Comparison of ENCODE assay signal across 1 cellular context in genomic region chr13:79386125-79386822, GRCh38.
TF ChIP-seq lines count a peak whose summit lies in the region.

No MANE protein-coding gene starts in this region.

TF ChIP-seq in HepG2, 621 proteins besides CTCF, POLR2A, EP300 and RAD21 (continued from another document):
- TF ChIP-seq, protein P1, sequence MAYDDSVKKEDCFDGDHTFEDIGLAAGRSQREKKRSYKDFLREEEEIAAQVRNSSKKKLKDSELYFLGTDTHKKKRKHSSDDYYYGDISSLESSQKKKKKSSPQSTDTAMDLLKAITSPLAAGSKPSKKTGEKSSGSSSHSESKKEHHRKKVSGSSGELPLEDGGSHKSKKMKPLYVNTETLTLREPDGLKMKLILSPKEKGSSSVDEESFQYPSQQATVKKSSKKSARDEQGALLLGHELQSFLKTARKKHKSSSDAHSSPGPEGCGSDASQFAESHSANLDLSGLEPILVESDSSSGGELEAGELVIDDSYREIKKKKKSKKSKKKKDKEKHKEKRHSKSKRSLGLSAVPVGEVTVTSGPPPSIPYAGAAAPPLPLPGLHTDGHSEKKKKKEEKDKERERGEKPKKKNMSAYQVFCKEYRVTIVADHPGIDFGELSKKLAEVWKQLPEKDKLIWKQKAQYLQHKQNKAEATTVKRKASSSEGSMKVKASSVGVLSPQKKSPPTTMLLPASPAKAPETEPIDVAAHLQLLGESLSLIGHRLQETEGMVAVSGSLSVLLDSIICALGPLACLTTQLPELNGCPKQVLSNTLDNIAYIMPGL (CRISPR knock-in tag; IDR thresholded peaks at IDR 0.05; ENCODE audit: borderline replicate concordance in 1 of 2, low read depth in 1 of 2), result no peak
- TF ChIP-seq ZNF652 (CRISPR knock-in tag; IDR thresholded peaks at IDR 0.05; ENCODE audit: borderline replicate concordance, low read depth) (no peak), GRHL1 (CRISPR knock-in tag; conservative IDR thresholded peaks at IDR 0.05) (no peak), HNRNPUL1 (IDR thresholded peaks at IDR 0.05; ENCODE audit: low read depth, low read length) (no peak), BATF2 (CRISPR knock-in tag; IDR thresholded peaks at IDR 0.05) (no peak), ZNF292 (CRISPR knock-in tag; IDR thresholded peaks at IDR 0.05; ENCODE audit: borderline replicate concordance, low read depth) (no peak)
- TF ChIP-seq, protein P2, sequence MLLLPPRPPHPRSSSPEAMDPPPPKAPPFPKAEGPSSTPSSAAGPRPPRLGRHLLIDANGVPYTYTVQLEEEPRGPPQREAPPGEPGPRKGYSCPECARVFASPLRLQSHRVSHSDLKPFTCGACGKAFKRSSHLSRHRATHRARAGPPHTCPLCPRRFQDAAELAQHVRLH (CRISPR knock-in tag; IDR thresholded peaks at IDR 0.05; ENCODE audit: borderline replicate concordance, low read depth), result no peak
- TF ChIP-seq, protein P3, sequence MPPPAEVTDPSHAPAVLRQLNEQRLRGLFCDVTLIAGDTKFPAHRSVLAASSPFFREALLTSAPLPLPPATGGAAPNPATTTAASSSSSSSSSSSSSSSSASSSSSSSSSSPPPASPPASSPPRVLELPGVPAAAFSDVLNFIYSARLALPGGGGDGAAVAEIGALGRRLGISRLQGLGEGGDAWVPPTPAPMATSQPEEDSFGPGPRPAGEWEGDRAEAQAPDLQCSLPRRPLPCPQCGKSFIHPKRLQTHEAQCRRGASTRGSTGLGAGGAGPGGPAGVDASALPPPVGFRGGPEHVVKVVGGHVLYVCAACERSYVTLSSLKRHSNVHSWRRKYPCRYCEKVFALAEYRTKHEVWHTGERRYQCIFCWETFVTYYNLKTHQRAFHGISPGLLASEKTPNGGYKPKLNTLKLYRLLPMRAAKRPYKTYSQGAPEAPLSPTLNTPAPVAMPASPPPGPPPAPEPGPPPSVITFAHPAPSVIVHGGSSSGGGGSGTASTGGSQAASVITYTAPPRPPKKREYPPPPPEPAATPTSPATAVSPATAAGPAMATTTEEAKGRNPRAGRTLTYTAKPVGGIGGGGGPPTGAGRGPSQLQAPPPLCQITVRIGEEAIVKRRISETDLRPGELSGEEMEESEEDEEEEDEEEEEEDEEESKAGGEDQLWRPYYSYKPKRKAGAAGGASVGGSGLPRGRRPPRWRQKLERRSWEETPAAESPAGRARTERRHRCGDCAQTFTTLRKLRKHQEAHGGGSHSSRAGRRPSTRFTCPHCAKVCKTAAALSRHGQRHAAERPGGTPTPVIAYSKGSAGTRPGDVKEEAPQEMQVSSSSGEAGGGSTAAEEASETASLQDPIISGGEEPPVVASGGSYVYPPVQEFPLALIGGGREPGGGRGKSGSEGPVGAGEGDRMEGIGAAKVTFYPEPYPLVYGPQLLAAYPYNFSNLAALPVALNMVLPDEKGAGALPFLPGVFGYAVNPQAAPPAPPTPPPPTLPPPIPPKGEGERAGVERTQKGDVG (CRISPR knock-in tag; IDR thresholded peaks at IDR 0.05; ENCODE audit: borderline replicate concordance), result no peak
- TF ChIP-seq, protein P4, sequence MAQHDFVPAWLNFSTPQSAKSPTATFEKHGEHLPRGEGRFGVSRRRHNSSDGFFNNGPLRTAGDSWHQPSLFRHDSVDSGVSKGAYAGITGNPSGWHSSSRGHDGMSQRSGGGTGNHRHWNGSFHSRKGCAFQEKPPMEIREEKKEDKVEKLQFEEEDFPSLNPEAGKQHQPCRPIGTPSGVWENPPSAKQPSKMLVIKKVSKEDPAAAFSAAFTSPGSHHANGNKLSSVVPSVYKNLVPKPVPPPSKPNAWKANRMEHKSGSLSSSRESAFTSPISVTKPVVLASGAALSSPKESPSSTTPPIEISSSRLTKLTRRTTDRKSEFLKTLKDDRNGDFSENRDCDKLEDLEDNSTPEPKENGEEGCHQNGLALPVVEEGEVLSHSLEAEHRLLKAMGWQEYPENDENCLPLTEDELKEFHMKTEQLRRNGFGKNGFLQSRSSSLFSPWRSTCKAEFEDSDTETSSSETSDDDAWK (CRISPR knock-in tag; IDR thresholded peaks at IDR 0.05), result no peak
